Comparison of ENCODE assay signal across 25 cellular contexts in genomic region chr5:1391691-1392090, GRCh38. TPM values are rescaled to one million over a fixed set of nuclear protein-coding genes. Genes with fewer than 3 reads are reported as not detected.
DNase-seq lines count a peak whose midpoint lies in the region; ATAC-seq, FAIRE-seq and TF ChIP-seq lines count a peak whose summit lies in the region.
"Had no signal": no experiment of that assay in that cellular context is flagged by ENCODE, and none has a peak within 500 bp of the region (broad histone marks: within the 10 kb centered on the region; RNA-seq: fewer than 3 reads in every experiment).

No MANE protein-coding gene starts in this region.

- intact Hi-C loops in mucosa of descending colon (cut with DNase I, micrococcal nuclease), result no loop called here
- intact Hi-C loops in ovary (cut with DNase I), result no loop called here
- intact Hi-C loops in OCI-LY7 (cut with micrococcal nuclease; ENCODE audit: unreplicated experiment), result no loop called here

- TF ChIP-seq EP300 in ovary (IDR thresholded peaks at IDR 0.05), result no peak

- POLR2A ChIA-PET in OCI-LY7 (lab: Charles Lee), result no interaction called here

- no peaks in the 10 kb centered on the region for H3K27me3 ChIP-seq in ovary

- peaks cover 10% of the 10 kb centered on the region for H3K9me3 Mint-ChIP-seq in glutamatergic neuron (ENCODE audit: unreplicated experiment)
- H3K9me3 Mint-ChIP-seq: HFFc6 had no signal

- no peaks in the 10 kb centered on the region for H3K4me1 ChIP-seq in mucosa of descending colon (ENCODE audit: low read depth)
- H3K4me1 ChIP-seq in ovary (ENCODE audit: insufficient read depth), result no peaks in the 10 kb centered on the region
- H3K4me1 ChIP-seq in OCI-LY7 (ENCODE audit: insufficient read depth, low read length, poor library complexity, severe bottlenecking), result peaks cover 5% of the 10 kb centered on the region
- H3K4me1 ChIP-seq: BE2C had no signal

- no peaks in the 10 kb centered on the region for H3K9me3 ChIP-seq in mucosa of descending colon
- no peaks in the 10 kb centered on the region for H3K9me3 ChIP-seq in ovary
- H3K9me3 ChIP-seq in OCI-LY7 (ENCODE audit: low read length), result no peaks in the 10 kb centered on the region
- H3K9me3 ChIP-seq: A549, BE2C had no signal

- H3K4me2 ChIP-seq in OCI-LY7 (ENCODE audit: low read length), result no peak overlapping the region
- H3K4me2 ChIP-seq: A549 had no signal

- H3K36me3 Mint-ChIP-seq in glutamatergic neuron (ENCODE audit: unreplicated experiment), result peaks cover 10% of the 10 kb centered on the region
- H3K36me3 Mint-ChIP-seq: CD4-positive, alpha-beta memory T cell had no signal

- 67 to 74% (median 67%) methylated on average over 10 to 11 of the region's 11 CpGs for WGBS in ovary, 3 donors

- H3K79me2 ChIP-seq in OCI-LY7 (ENCODE audit: insufficient read depth, low read depth, low read length), result no peaks in the 10 kb centered on the region

- H3K9me2 ChIP-seq in OCI-LY7 (ENCODE audit: insufficient read depth, low read length), result no peaks in the 10 kb centered on the region

- in situ Hi-C loops in G401 (cut with HindIII; ENCODE audit: low sequenced_read_pairs), result no loop called here

- TF ChIP-seq CTCF in glutamatergic neuron (IDR thresholded peaks at IDR 0.05; ENCODE audit: partially characterized antibody, unreplicated experiment) (no peak), mucosa of descending colon (IDR thresholded peaks at IDR 0.05) (no peak), ovary (IDR thresholded peaks at IDR 0.05) (no peak), OCI-LY7 (conservative IDR thresholded peaks at IDR 0.05; ENCODE audit: low read length) (no peak)

- H3K27me3 Mint-ChIP-seq in glutamatergic neuron (ENCODE audit: unreplicated experiment), result peaks cover 16% of the 10 kb centered on the region

- no peak overlapping the region for H3K4me3 Mint-ChIP-seq in glutamatergic neuron (ENCODE audit: unreplicated experiment)
- H3K4me3 Mint-ChIP-seq: CD4-positive, alpha-beta memory T cell; HFFc6 had no signal

- H4K20me1 ChIP-seq in OCI-LY7 (ENCODE audit: insufficient read depth, low read length), result no peaks in the 10 kb centered on the region

- peaks cover 15% of the 10 kb centered on the region for H3K4me1 Mint-ChIP-seq in glutamatergic neuron (ENCODE audit: low read depth, unreplicated experiment)

- no peak overlapping the region for H3K27ac Mint-ChIP-seq in glutamatergic neuron (ENCODE audit: unreplicated experiment)
- H3K27ac Mint-ChIP-seq: CD4-positive, alpha-beta memory T cell; HFFc6 had no signal

- no TSS peak for BruUV-seq in OCI-LY7 (replicated peaks; lab: Mats Ljungman, UMichigan)

- no peak overlapping the region for H2AFZ ChIP-seq in OCI-LY7 (ENCODE audit: low read length)

- H3K4me3 ChIP-seq in mucosa of descending colon (no peak overlapping the region), ovary (no peak overlapping the region), OCI-LY7 (ENCODE audit: low read depth, low read length, poor library complexity, severe bottlenecking) (no peak overlapping the region)
- H3K4me3 ChIP-seq: A549 had no signal

- H3K27ac ChIP-seq in ovary, result no peak overlapping the region
- no peak overlapping the region for H3K27ac ChIP-seq in OCI-LY7 (ENCODE audit: low read depth, low read length, poor library complexity, severe bottlenecking)
- H3K27ac ChIP-seq: A549, C4-2B, HL-60 had no signal

- no peaks in the 10 kb centered on the region for H3K36me3 ChIP-seq in mucosa of descending colon (ENCODE audit: low read depth)
- no peaks in the 10 kb centered on the region for H3K36me3 ChIP-seq in ovary
- H3K36me3 ChIP-seq in OCI-LY7 (ENCODE audit: insufficient read depth, low read length), result no peaks in the 10 kb centered on the region
- H3K36me3 ChIP-seq: BE2C had no signal

- ATAC-seq in mucosa of descending colon, result peak; percentile 44
- ATAC-seq: A549 had no signal

- no peak for TF ChIP-seq POLR2A in ovary (IDR thresholded peaks at IDR 0.05)

- CTCF ChIA-PET in OCI-LY7 (lab: Charles Lee; ENCODE audit: unreplicated experiment), result no interaction called here

- FAIRE-seq in HTR-8/SVneo (lab: Jason Lieb, UNC), result peak; percentile 23
- FAIRE-seq: A549, D721Med, GM12892 had no signal

- peak; percentile 19 for DNase-seq in COLO668 (lab: John Stamatoyannopoulos, UW; ENCODE audit: unreplicated experiment)
- DNase-seq in HTR-8/SVneo (ENCODE audit: insufficient read length, low spot score), result no peak
- peak; percentile 9 for DNase-seq in glutamatergic neuron
- DNase-seq in mucosa of descending colon, result no peak
- DNase-seq in hepatic stellate cell (ENCODE audit: low spot score), result no peak
- DNase-seq in ovary, result no peak
- no peak for DNase-seq in G401 (ENCODE audit: low spot score)
- DNase-seq in OCI-LY7 (ENCODE audit: low spot score), result no peak
- DNase-seq: BE2C; CD4-positive, alpha-beta memory T cell; COR-L47; DMS153; DMS79 treated with DMSO at 0.1 percent for 48 hours; EL; GDM1; HCEC 1CT; HFFc6; IMR-90 had no signal

RNA-seq across cellular contexts. Expression of gene CLPTM1L, which starts 46.8 kb away (rescaled TPM):
- total RNA-seq in glutamatergic neuron (ENCODE audit: unreplicated experiment) (95.2 TPM), mucosa of descending colon (100 to 1,000 TPM in 1 of 3 donors, 10 to 100 TPM in 2; 86.6 to 101 (median 97.6) TPM), ovary (10 to 100 TPM; 28.1 to 68.0 (median 49.0) TPM), OCI-LY7 (2022) (395 and 396 TPM in 2 replicates)
- 10 to 100 TPM; 46.5 to 96.2 TPM for polyA plus RNA-seq in ovary
- total RNA-seq in G401 (2014; rRNA removed; shearing (Covaris generic)), result 177 and 229 TPM in 2 replicates
- 356 and 395 TPM in 2 replicates for total RNA-seq in OCI-LY7 (2014; rRNA removed; shearing (Covaris generic))

RNA-seq across cellular contexts. Expression of gene SLC6A3, which starts 53.5 kb away (rescaled TPM):
- total RNA-seq in glutamatergic neuron (ENCODE audit: unreplicated experiment) (22.4 TPM), mucosa of descending colon (not detected), ovary (under 1 TPM; 0.05 to 0.62 (median 0.38) TPM), OCI-LY7 (2022) (not detected in 2 replicates)
- polyA plus RNA-seq in ovary, result under 1 TPM; 0.40 to 0.56 TPM
- not detected in 2 replicates for total RNA-seq in G401 (2014; rRNA removed; shearing (Covaris generic))
- total RNA-seq in OCI-LY7 (2014; rRNA removed; shearing (Covaris generic)), result 0.05 TPM in 1 of 2 replicates, not detected in the other
- total RNA-seq: CD4-positive, alpha-beta memory T cell; H4; HFFc6; IMR-90 had no signal
- polyA plus RNA-seq: AG04450; CD4-positive, alpha-beta memory T cell; IMR-90 had no signal

Comparison
In these comparisons a context has a peak if more than half of its experiments do, and no peak if none do; other contexts are left out.
1. DNase-seq: peak in COLO668 (single experiment) and glutamatergic neuron (single experiment); none in HTR-8/SVneo (single experiment), mucosa of descending colon (0 of 3), hepatic stellate cell (single experiment), ovary (0 of 5), G401 (single experiment) and OCI-LY7 (single experiment).
2. RNA of gene SLC6A3, which starts 53.5 kb away (total RNA-seq): 22.4 TPM in glutamatergic neuron (single experiment); 0.05 to 0.62 TPM in ovary, not detected in mucosa of descending colon, not detected in G401 and 0.05 TPM in OCI-LY7; every median in the first group is over 10 times any median in the second.